ENCODE assay signal across 2 cellular contexts in the genomic region with DNA sequence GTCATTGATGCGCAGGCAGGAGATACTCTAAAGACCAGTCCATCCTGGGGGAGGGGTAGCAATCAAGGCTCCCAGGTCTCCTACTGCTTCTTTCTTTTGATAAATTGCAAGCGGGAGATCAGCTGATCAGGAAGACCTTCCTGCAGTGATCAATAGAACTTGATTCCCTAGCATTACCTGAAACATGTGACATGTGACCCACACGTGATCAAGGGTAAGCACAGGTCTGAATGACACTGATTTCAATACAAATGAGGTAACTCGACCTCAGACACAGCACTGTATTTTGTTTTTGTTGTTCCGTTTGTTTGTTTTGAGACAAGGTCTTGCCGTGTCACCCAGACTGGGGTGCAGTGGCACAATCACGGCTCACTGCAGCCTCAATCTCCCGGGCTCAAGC.
TF ChIP-seq lines count a peak whose summit lies in the region.

No MANE protein-coding gene starts in this region.

TF ChIP-seq in HepG2, 621 proteins besides CTCF, POLR2A, EP300 and RAD21:
- TF ChIP-seq, protein P1, sequence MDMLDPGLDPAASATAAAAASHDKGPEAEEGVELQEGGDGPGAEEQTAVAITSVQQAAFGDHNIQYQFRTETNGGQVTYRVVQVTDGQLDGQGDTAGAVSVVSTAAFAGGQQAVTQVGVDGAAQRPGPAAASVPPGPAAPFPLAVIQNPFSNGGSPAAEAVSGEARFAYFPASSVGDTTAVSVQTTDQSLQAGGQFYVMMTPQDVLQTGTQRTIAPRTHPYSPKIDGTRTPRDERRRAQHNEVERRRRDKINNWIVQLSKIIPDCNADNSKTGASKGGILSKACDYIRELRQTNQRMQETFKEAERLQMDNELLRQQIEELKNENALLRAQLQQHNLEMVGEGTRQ (IDR thresholded peaks at IDR 0.05; ENCODE audit: low read depth, low read length) = peak; percentile 69
- TF ChIP-seq, protein P1 (CRISPR knock-in tag; IDR thresholded peaks at IDR 0.05; ENCODE audit: borderline replicate concordance) = no peak
- TF ChIP-seq ZNF317 (CRISPR knock-in tag; IDR thresholded peaks at IDR 0.05) (no peak), RAD51 (IDR thresholded peaks at IDR 0.05; ENCODE audit: borderline replicate concordance) (peak; percentile 46; the same call in 1 of the 2 replicates)
- TF ChIP-seq, protein P2, sequence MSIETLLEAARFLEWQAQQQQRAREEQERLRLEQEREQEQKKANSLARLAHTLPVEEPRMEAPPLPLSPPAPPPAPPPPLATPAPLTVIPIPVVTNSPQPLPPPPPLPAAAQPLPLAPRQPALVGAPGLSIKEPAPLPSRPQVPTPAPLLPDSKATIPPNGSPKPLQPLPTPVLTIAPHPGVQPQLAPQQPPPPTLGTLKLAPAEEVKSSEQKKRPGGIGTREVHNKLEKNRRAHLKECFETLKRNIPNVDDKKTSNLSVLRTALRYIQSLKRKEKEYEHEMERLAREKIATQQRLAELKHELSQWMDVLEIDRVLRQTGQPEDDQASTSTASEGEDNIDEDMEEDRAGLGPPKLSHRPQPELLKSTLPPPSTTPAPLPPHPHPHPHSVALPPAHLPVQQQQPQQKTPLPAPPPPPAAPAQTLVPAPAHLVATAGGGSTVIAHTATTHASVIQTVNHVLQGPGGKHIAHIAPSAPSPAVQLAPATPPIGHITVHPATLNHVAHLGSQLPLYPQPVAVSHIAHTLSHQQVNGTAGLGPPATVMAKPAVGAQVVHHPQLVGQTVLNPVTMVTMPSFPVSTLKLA (IDR thresholded peaks at IDR 0.05) = peak; percentile 81
- TF ChIP-seq, protein P3, sequence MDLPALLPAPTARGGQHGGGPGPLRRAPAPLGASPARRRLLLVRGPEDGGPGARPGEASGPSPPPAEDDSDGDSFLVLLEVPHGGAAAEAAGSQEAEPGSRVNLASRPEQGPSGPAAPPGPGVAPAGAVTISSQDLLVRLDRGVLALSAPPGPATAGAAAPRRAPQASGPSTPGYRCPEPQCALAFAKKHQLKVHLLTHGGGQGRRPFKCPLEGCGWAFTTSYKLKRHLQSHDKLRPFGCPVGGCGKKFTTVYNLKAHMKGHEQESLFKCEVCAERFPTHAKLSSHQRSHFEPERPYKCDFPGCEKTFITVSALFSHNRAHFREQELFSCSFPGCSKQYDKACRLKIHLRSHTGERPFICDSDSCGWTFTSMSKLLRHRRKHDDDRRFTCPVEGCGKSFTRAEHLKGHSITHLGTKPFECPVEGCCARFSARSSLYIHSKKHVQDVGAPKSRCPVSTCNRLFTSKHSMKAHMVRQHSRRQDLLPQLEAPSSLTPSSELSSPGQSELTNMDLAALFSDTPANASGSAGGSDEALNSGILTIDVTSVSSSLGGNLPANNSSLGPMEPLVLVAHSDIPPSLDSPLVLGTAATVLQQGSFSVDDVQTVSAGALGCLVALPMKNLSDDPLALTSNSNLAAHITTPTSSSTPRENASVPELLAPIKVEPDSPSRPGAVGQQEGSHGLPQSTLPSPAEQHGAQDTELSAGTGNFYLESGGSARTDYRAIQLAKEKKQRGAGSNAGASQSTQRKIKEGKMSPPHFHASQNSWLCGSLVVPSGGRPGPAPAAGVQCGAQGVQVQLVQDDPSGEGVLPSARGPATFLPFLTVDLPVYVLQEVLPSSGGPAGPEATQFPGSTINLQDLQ (CRISPR knock-in tag; IDR thresholded peaks at IDR 0.05) = no peak

TF ChIP-seq in K562, 482 proteins besides CTCF, POLR2A, EP300 and RAD21:
- 0 out of 2 replicates have a peak, but pooled peaks have one; percentile 10 for TF ChIP-seq BHLHE40 (IDR thresholded peaks at IDR 0.05; ENCODE audit: low read length)
- TF ChIP-seq, protein P4, sequence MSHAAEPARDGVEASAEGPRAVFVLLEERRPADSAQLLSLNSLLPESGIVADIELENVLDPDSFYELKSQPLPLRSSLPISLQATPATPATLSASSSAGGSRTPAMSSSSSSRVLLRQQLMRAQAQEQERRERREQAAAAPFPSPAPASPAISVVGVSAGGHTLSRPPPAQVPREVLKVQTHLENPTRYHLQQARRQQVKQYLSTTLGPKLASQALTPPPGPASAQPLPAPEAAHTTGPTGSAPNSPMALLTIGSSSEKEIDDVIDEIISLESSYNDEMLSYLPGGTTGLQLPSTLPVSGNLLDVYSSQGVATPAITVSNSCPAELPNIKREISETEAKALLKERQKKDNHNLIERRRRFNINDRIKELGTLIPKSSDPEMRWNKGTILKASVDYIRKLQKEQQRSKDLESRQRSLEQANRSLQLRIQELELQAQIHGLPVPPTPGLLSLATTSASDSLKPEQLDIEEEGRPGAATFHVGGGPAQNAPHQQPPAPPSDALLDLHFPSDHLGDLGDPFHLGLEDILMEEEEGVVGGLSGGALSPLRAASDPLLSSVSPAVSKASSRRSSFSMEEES (CRISPR knock-in tag; IDR thresholded peaks at IDR 0.05) = peak; percentile 35; the same call in 1 of the 2 replicates
- TF ChIP-seq, protein P5, sequence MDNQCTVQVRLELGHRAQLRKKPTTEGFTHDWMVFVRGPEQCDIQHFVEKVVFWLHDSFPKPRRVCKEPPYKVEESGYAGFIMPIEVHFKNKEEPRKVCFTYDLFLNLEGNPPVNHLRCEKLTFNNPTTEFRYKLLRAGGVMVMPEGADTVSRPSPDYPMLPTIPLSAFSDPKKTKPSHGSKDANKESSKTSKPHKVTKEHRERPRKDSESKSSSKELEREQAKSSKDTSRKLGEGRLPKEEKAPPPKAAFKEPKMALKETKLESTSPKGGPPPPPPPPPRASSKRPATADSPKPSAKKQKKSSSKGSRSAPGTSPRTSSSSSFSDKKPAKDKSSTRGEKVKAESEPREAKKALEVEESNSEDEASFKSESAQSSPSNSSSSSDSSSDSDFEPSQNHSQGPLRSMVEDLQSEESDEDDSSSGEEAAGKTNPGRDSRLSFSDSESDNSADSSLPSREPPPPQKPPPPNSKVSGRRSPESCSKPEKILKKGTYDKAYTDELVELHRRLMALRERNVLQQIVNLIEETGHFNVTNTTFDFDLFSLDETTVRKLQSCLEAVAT (IDR thresholded peaks at IDR 0.05) = no peak
- TF ChIP-seq, protein P6, sequence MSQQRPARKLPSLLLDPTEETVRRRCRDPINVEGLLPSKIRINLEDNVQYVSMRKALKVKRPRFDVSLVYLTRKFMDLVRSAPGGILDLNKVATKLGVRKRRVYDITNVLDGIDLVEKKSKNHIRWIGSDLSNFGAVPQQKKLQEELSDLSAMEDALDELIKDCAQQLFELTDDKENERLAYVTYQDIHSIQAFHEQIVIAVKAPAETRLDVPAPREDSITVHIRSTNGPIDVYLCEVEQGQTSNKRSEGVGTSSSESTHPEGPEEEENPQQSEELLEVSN (IDR thresholded peaks at IDR 0.05; ENCODE audit: borderline replicate concordance in 1 of 2, extremely low read depth in 1 of 2, insufficient read depth in 1 of 2, insufficient read length in 1 of 2, low read depth in 1 of 2, low read length in 1 of 2, poor library complexity in 1 of 2, severe bottlenecking in 1 of 2) = no peak
